ENCODE assay signal across 16 cellular contexts in genomic region chr14:76828339-76829015, GRCh38. TPM values are rescaled to one million over a fixed set of nuclear protein-coding genes. Genes with fewer than 3 reads are reported as not detected.
DNase-seq lines count a peak whose midpoint lies in the region; ATAC-seq and TF ChIP-seq lines count a peak whose summit lies in the region.
"Had no signal": no experiment of that assay in that cellular context is flagged by ENCODE, and none has a peak within 500 bp of the region (broad histone marks: within the 10 kb centered on the region; RNA-seq: fewer than 3 reads in every experiment).

No MANE protein-coding gene starts in this region.

- WGBS in heart right ventricle, 2 donors = 65 to 67% methylated on average over 17 of the region's 17 CpGs
- WGBS in esophagus muscularis mucosa = 72% methylated on average over 17 of the region's 17 CpGs

- peak overlapping the region in 9 of 10 donors; percentile 7 to 50 (median 34) for H3K4me3 ChIP-seq in heart right ventricle
- H3K4me3 ChIP-seq in esophagus muscularis mucosa = peak overlapping the region; percentile 27 to 38 (median 32)
- no peak overlapping the region for H3K4me3 ChIP-seq in neural progenitor cell
- peak overlapping the region; percentile 29 to 40 for H3K4me3 ChIP-seq in vagina
- H3K4me3 ChIP-seq: mucosa of descending colon had no signal

- H3K36me3 ChIP-seq in heart right ventricle (peaks cover 0 to 3% (median 0%) of the 10 kb centered on the region in 9 donors), esophagus muscularis mucosa (no peaks in the 10 kb centered on the region), neural progenitor cell (no peaks in the 10 kb centered on the region), vagina (no peaks in the 10 kb centered on the region)

- peaks cover 7% of the 10 kb centered on the region for H3K27me3 Mint-ChIP-seq in neural progenitor cell (ENCODE audit: insufficient read depth, low read depth)
- peaks cover 8% of the 10 kb centered on the region for H3K27me3 Mint-ChIP-seq in activated T-helper 2 cell treated with anti-CD3 and anti-CD28 coated beads, Interferon-gamma antibody, Interleukin-2, Interleukin-4, amounts not matched to agents 10 μg/mL and 5 μg/mL and 100 μg/mL, durations not matched to agents 14 hours and 24 hours and 36 hours (ENCODE audit: low read depth)

- H3K4me1 ChIP-seq in heart right ventricle = peaks cover 0 to 55% (median 22%) of the 10 kb centered on the region in 9 donors
- peaks cover 3 to 16% (median 10%) of the 10 kb centered on the region in 4 donors for H3K4me1 ChIP-seq in esophagus muscularis mucosa
- peaks cover 20% of the 10 kb centered on the region for H3K4me1 ChIP-seq in neural progenitor cell
- peaks cover 8% of the 10 kb centered on the region for H3K4me1 ChIP-seq in vagina

- ATAC-seq in heart right ventricle (peak in 2 of 8 donors; percentile 2 to 3), Right ventricle myocardium inferior (no peak)

- no peak overlapping the region for H3K9ac ChIP-seq in neural progenitor cell

- H3K79me2 ChIP-seq in neural progenitor cell (ENCODE audit: low read depth) = no peaks in the 10 kb centered on the region

- intact Hi-C loops in heart right ventricle (cut with DNase I) (no loop called here), Right ventricle myocardium inferior (cut with DNase I) (no loop called here), esophagus muscularis mucosa (cut with DNase I) (no loop called here), vagina (cut with DNase I) (no loop called here)
- intact Hi-C loops in activated T-helper 2 cell treated with anti-CD3 and anti-CD28 coated beads, Interferon-gamma antibody, Interleukin-2, Interleukin-4, amounts not matched to agents 10 μg/mL and 5 μg/mL and 100 μg/mL, durations not matched to agents 14 hours and 24 hours and 36 hours (cut with micrococcal nuclease) = no loop called here

- H3K36me3 Mint-ChIP-seq in neural progenitor cell = peaks cover 2% of the 10 kb centered on the region
- no peaks in the 10 kb centered on the region for H3K36me3 Mint-ChIP-seq in activated T-helper 2 cell treated with anti-CD3 and anti-CD28 coated beads, Interferon-gamma antibody, Interleukin-2, Interleukin-4, amounts not matched to agents 10 μg/mL and 5 μg/mL and 100 μg/mL, durations not matched to agents 14 hours and 24 hours and 36 hours (ENCODE audit: low read depth)

- TF ChIP-seq CTCF in heart right ventricle (IDR thresholded peaks at IDR 0.05) (no peak), esophagus muscularis mucosa (IDR thresholded peaks at IDR 0.05) (no peak), neural progenitor cell (IDR thresholded peaks at IDR 0.05) (no peak), vagina (IDR thresholded peaks at IDR 0.05) (no peak)

- H3K4me1 Mint-ChIP-seq in neural progenitor cell = peaks cover 15% of the 10 kb centered on the region
- no peaks in the 10 kb centered on the region for H3K4me1 Mint-ChIP-seq in activated T-helper 2 cell treated with anti-CD3 and anti-CD28 coated beads, Interferon-gamma antibody, Interleukin-2, Interleukin-4, amounts not matched to agents 10 μg/mL and 5 μg/mL and 100 μg/mL, durations not matched to agents 14 hours and 24 hours and 36 hours (ENCODE audit: low read depth)
- H3K4me1 Mint-ChIP-seq: activated CD4-positive, alpha-beta T cell treated with anti-CD3 and anti-CD28 coated beads, Interleukin-2, amount 10 ng/mL, durations not matched to agents 7 days and 5 days had no signal

- no peaks in the 10 kb centered on the region for H3F3A ChIP-seq in neural progenitor cell (ENCODE audit: low read depth)

- H3K27ac ChIP-seq in heart right ventricle (peak overlapping the region; percentile 2 to 85 (median 80)), esophagus muscularis mucosa (replicated peaks in 1 of 4) (peak overlapping the region in 3 of 4 donors; percentile 6 to 58 (median 13)), neural progenitor cell (no peak overlapping the region), vagina (peak overlapping the region; percentile 41)

- H3K4me2 ChIP-seq in neural progenitor cell = no peak overlapping the region

- H3K27me3 ChIP-seq in heart right ventricle (no peaks in the 10 kb centered on the region), esophagus muscularis mucosa (no peaks in the 10 kb centered on the region), neural progenitor cell (no peaks in the 10 kb centered on the region), vagina (no peaks in the 10 kb centered on the region)

- H3K27ac Mint-ChIP-seq in neural progenitor cell = peak overlapping the region; percentile 57
- H3K27ac Mint-ChIP-seq in activated T-helper 2 cell treated with anti-CD3 and anti-CD28 coated beads, Interferon-gamma antibody, Interleukin-2, Interleukin-4, amounts not matched to agents 10 μg/mL and 5 μg/mL and 100 μg/mL, durations not matched to agents 14 hours and 24 hours and 36 hours = no peak overlapping the region
- H3K27ac Mint-ChIP-seq: activated CD4-positive, alpha-beta T cell treated with anti-CD3 and anti-CD28 coated beads, Interleukin-2, amount 10 ng/mL, durations not matched to agents 7 days and 5 days had no signal

- TF ChIP-seq POLR2A in esophagus muscularis mucosa (IDR thresholded peaks at IDR 0.05; ENCODE audit: low read depth) = no peak
- TF ChIP-seq POLR2A in vagina (IDR thresholded peaks at IDR 0.05) = no peak

- no peak overlapping the region for H3K4me3 Mint-ChIP-seq in neural progenitor cell
- H3K4me3 Mint-ChIP-seq in activated T-helper 2 cell treated with anti-CD3 and anti-CD28 coated beads, Interferon-gamma antibody, Interleukin-2, Interleukin-4, amounts not matched to agents 10 μg/mL and 5 μg/mL and 100 μg/mL, durations not matched to agents 14 hours and 24 hours and 36 hours (ENCODE audit: low read depth) = no peak overlapping the region
- H3K4me3 Mint-ChIP-seq: activated CD4-positive, alpha-beta T cell treated with anti-CD3 and anti-CD28 coated beads, Interleukin-2, amount 10 ng/mL, durations not matched to agents 7 days and 5 days had no signal

- H2AFZ ChIP-seq in neural progenitor cell (replicated peaks) = peak overlapping the region; percentile 74

- no peaks in the 10 kb centered on the region for H4K20me1 ChIP-seq in neural progenitor cell (ENCODE audit: low read depth)

- no peak for TF ChIP-seq EP300 in esophagus muscularis mucosa (IDR thresholded peaks at IDR 0.05)

- H3K9me3 Mint-ChIP-seq in neural progenitor cell = no peaks in the 10 kb centered on the region
- no peaks in the 10 kb centered on the region for H3K9me3 Mint-ChIP-seq in activated T-helper 2 cell treated with anti-CD3 and anti-CD28 coated beads, Interferon-gamma antibody, Interleukin-2, Interleukin-4, amounts not matched to agents 10 μg/mL and 5 μg/mL and 100 μg/mL, durations not matched to agents 14 hours and 24 hours and 36 hours
- H3K9me3 Mint-ChIP-seq: activated CD4-positive, alpha-beta T cell treated with anti-CD3 and anti-CD28 coated beads, Interleukin-2, amount 10 ng/mL, durations not matched to agents 7 days and 5 days had no signal

- DNase-seq in heart right ventricle = no peak
- no peak for DNase-seq in Right ventricle myocardium inferior (ENCODE audit: missing footprints)
- DNase-seq in esophagus muscularis mucosa (ENCODE audit: extremely low spot score) = no peak
- no peak for DNase-seq in neural progenitor cell (ENCODE audit: low spot score)
- DNase-seq in vagina (ENCODE audit: extremely low spot score in 2 of 2) = no peak
- DNase-seq in COR-L47 (lab: John Stamatoyannopoulos, UW) = no peak
- DNase-seq in activated T-helper 2 cell treated with anti-CD3 and anti-CD28 coated beads, Interferon-gamma antibody, Interleukin-2, Interleukin-4, amounts not matched to agents 10 μg/mL and 5 μg/mL and 100 μg/mL, durations not matched to agents 14 hours and 24 hours and 36 hours (ENCODE audit: low spot score) = no peak
- DNase-seq in NCI-H446 treated with DMSO at 0.1 percent for 48 hours (lab: John Stamatoyannopoulos, UW) = no peak
- DNase-seq: activated CD4-positive, alpha-beta T cell treated with anti-CD3 and anti-CD28 coated beads, Interleukin-2, amount 10 ng/mL, durations not matched to agents 7 days and 5 days; activated gamma-delta T cell; cortex of kidney; DND-41; mucosa of descending colon; NCI-H146; SW 1271 had no signal

- H3K9me3 ChIP-seq in heart right ventricle (peaks cover 0 to 7% (median 0%) of the 10 kb centered on the region in 11 donors), esophagus muscularis mucosa (no peaks in the 10 kb centered on the region), neural progenitor cell (ENCODE audit: low read depth) (no peaks in the 10 kb centered on the region), vagina (no peaks in the 10 kb centered on the region)
- H3K9me3 ChIP-seq: mucosa of descending colon had no signal

RNA-seq across cellular contexts. Expression of gene LRRC74A, which starts 2.3 kb away (rescaled TPM):
- not detected for total RNA-seq in heart right ventricle
- not detected for polyA plus RNA-seq in heart right ventricle
- total RNA-seq in Right ventricle myocardium inferior = not detected
- total RNA-seq in esophagus muscularis mucosa = not detected
- not detected in 2 replicates for total RNA-seq in neural progenitor cell (ENCODE audit: low replicate concordance)
- not detected for total RNA-seq in vagina
- not detected in 2 replicates for total RNA-seq in activated T-helper 2 cell treated with anti-CD3 and anti-CD28 coated beads, Interferon-gamma antibody, Interleukin-2, Interleukin-4, amounts not matched to agents 10 μg/mL and 5 μg/mL and 100 μg/mL, durations not matched to agents 14 hours and 24 hours and 36 hours
- total RNA-seq: activated CD4-positive, alpha-beta T cell treated with anti-CD3 and anti-CD28 coated beads, Interleukin-2, amount 10 ng/mL, durations not matched to agents 7 days and 5 days; HT1080; mucosa of descending colon had no signal

RNA-seq across cellular contexts. Expression of gene ANGEL1, which starts 15.8 kb away (rescaled TPM):
- 10 to 100 TPM in 8 of 10 donors, 1 to 10 TPM in 2; 9.2 to 17.1 (median 12.9) TPM for total RNA-seq in heart right ventricle
- polyA plus RNA-seq in heart right ventricle = 1 to 10 TPM; 5.5 to 9.9 TPM
- 10.5 TPM for total RNA-seq in Right ventricle myocardium inferior
- 10 to 100 TPM in 2 of 4 donors, 1 to 10 TPM in 2; 7.9 to 15.8 (median 11.3) TPM for total RNA-seq in esophagus muscularis mucosa
- total RNA-seq in neural progenitor cell (ENCODE audit: low replicate concordance) = 23.2 and 28.7 TPM in 2 replicates
- 13.0 TPM for total RNA-seq in vagina
- total RNA-seq in activated T-helper 2 cell treated with anti-CD3 and anti-CD28 coated beads, Interferon-gamma antibody, Interleukin-2, Interleukin-4, amounts not matched to agents 10 μg/mL and 5 μg/mL and 100 μg/mL, durations not matched to agents 14 hours and 24 hours and 36 hours = 15.0 and 15.9 TPM in 2 replicates
